Comparison of ENCODE assay signal across 32 cellular contexts in genomic region chr7:20102970-20103369, GRCh38.
"Had no signal": no experiment of that assay in that cellular context is flagged by ENCODE, and none has a peak within 500 bp of the region (broad histone marks: within the 10 kb centered on the region; RNA-seq: fewer than 3 reads in every experiment).

No MANE protein-coding gene starts in this region.

- FAIRE-seq: frontal cortex had no signal

- H3K9me3 Mint-ChIP-seq: activated CD4-positive, alpha-beta memory T cell treated with anti-CD3 and anti-CD28 coated beads for 36 hours; activated CD4-positive, alpha-beta T cell treated with anti-CD3 and anti-CD28 coated beads, Interleukin-2, amount 10 ng/mL, durations not matched to agents 24 days and 14 days; activated naive CD4-positive, alpha-beta T cell treated with anti-CD3 and anti-CD28 coated beads for 36 hours; activated naive CD8-positive, alpha-beta T cell treated with anti-CD3 and anti-CD28 coated beads, Interleukin-2, amount 10 ng/mL, durations not matched to agents 7 days and 5 days; activated T-helper 1 cell treated with anti-CD3 and anti-CD28 coated beads, Interleukin-12 subunit alpha, Interleukin-12 subunit beta, Interleukin-2, Interleukin-4 antibody, amounts not matched to agents 30 ng/mL and 10 ng/mL and 1 ng/mL, durations not matched to agents 14 hours and 24 hours and 36 hours; activated T-helper 2 cell treated with anti-CD3 and anti-CD28 coated beads, Interferon-gamma antibody, Interleukin-2, Interleukin-4, amounts not matched to agents 10 μg/mL and 5 μg/mL and 100 μg/mL, durations not matched to agents 14 hours and 24 hours and 36 hours; T-helper 2 cell treated with Interferon-gamma antibody and Interleukin-4, amounts not matched to agents 5 μg/mL and 100 μg/mL, for 36 hours had no signal

- H3K4me3 ChIP-seq: ascending aorta, breast epithelium, cardiac muscle cell, colonic mucosa had no signal

- H3K27me3 Mint-ChIP-seq: activated CD4-positive, alpha-beta memory T cell treated with anti-CD3 and anti-CD28 coated beads for 36 hours; activated CD4-positive, alpha-beta T cell treated with anti-CD3 and anti-CD28 coated beads for 36 hours; activated CD4-positive, alpha-beta T cell treated with anti-CD3 and anti-CD28 coated beads, Interleukin-2, amount 10 ng/mL, durations not matched to agents 24 days and 14 days; activated CD8-positive, alpha-beta memory T cell treated with anti-CD3 and anti-CD28 coated beads, Interleukin-2, amount 10 ng/mL, durations not matched to agents 7 days and 5 days; activated naive CD8-positive, alpha-beta T cell treated with anti-CD3 and anti-CD28 coated beads, Interleukin-2, amount 10 ng/mL, durations not matched to agents 7 days and 5 days; brain; T-helper 17 cell had no signal

- DNase-seq: activated CD4-positive, alpha-beta memory T cell treated with anti-CD3 and anti-CD28 coated beads for 36 hours; activated CD4-positive, alpha-beta T cell treated with anti-CD3 and anti-CD28 coated beads for 36 hours; activated CD4-positive, alpha-beta T cell treated with anti-CD3 and anti-CD28 coated beads, Interleukin-2, amount 10 ng/mL, durations not matched to agents 24 days and 14 days; activated CD4-positive, CD25-positive, alpha-beta regulatory T cell; activated CD4-positive, CD25-positive, alpha-beta regulatory T cell treated with anti-CD3 and anti-CD28 coated beads, Interleukin-2, amount 50 U/mL, for 72 hours; activated CD8-positive, alpha-beta memory T cell treated with anti-CD3 and anti-CD28 coated beads, Interleukin-2, amount 10 ng/mL, durations not matched to agents 7 days and 5 days; activated CD8-positive, alpha-beta memory T cell treated with anti-CD3 and anti-CD28 coated beads, Interleukin-2, amount 50 U/mL, for 4 hours; activated CD8-positive, alpha-beta T cell treated with anti-CD3 and anti-CD28 coated beads, Interleukin-2, amount 10 ng/mL, durations not matched to agents 7 days and 5 days; activated effector memory CD4-positive, alpha-beta T cell treated with anti-CD3 and anti-CD28 coated beads, Interleukin-2, amount 50 U/mL, for 16 hours; activated naive CD4-positive, alpha-beta T cell treated with anti-CD3 and anti-CD28 coated beads for 36 hours; activated naive CD8-positive, alpha-beta T cell treated with anti-CD3 and anti-CD28 coated beads, Interleukin-2, amount 10 ng/mL, durations not matched to agents 7 days and 5 days; activated T-cell treated with anti-CD3 and anti-CD28 coated beads, Interleukin-2, amount 50 U/mL, for 1 hour; activated T-cell treated with anti-CD3 and anti-CD28 coated beads, Interleukin-2, amount 50 U/mL, for 48 hours; central memory CD4-positive, alpha-beta T cell; cerebellar nuclear complex; colonic mucosa; effector CD8-positive, alpha-beta T cell; foreskin fibroblast; head of caudate nucleus; T-helper 17 cell; T1000; WERI-Rb-1 had no signal

- H3K4me1 Mint-ChIP-seq: activated CD4-positive, alpha-beta T cell treated with anti-CD3 and anti-CD28 coated beads for 36 hours; activated CD4-positive, alpha-beta T cell treated with anti-CD3 and anti-CD28 coated beads, Interleukin-2, amount 10 ng/mL, durations not matched to agents 24 days and 14 days; activated CD8-positive, alpha-beta memory T cell treated with anti-CD3 and anti-CD28 coated beads, Interleukin-2, amount 10 ng/mL, durations not matched to agents 7 days and 5 days; activated naive CD8-positive, alpha-beta T cell treated with anti-CD3 and anti-CD28 coated beads, Interleukin-2, amount 10 ng/mL, durations not matched to agents 7 days and 5 days; brain; T-helper 17 cell had no signal

- H3K9me3 ChIP-seq: ascending aorta, breast epithelium, colonic mucosa had no signal

- H3K27me3 ChIP-seq: ascending aorta, breast epithelium, cardiac muscle cell, colonic mucosa had no signal

- H3K36me3 Mint-ChIP-seq: activated CD4-positive, alpha-beta memory T cell treated with anti-CD3 and anti-CD28 coated beads for 36 hours; activated CD8-positive, alpha-beta memory T cell treated with anti-CD3 and anti-CD28 coated beads, Interleukin-2, amount 10 ng/mL, durations not matched to agents 7 days and 5 days; activated naive CD4-positive, alpha-beta T cell treated with anti-CD3 and anti-CD28 coated beads, Interleukin-2, amount 50 U/mL, for 72 hours; activated naive CD8-positive, alpha-beta T cell treated with anti-CD3 and anti-CD28 coated beads, Interleukin-2, amount 10 ng/mL, durations not matched to agents 7 days and 5 days; brain had no signal

- H3K27ac Mint-ChIP-seq: activated CD4-positive, alpha-beta memory T cell treated with anti-CD3 and anti-CD28 coated beads for 36 hours; activated CD4-positive, alpha-beta T cell treated with anti-CD3 and anti-CD28 coated beads for 36 hours; activated CD4-positive, alpha-beta T cell treated with anti-CD3 and anti-CD28 coated beads, Interleukin-2, amount 10 ng/mL, durations not matched to agents 24 days and 14 days; activated CD8-positive, alpha-beta memory T cell treated with anti-CD3 and anti-CD28 coated beads, Interleukin-2, amount 10 ng/mL, durations not matched to agents 7 days and 5 days; activated CD8-positive, alpha-beta T cell treated with anti-CD3 and anti-CD28 coated beads, Interleukin-2, amount 10 ng/mL, durations not matched to agents 7 days and 5 days; activated naive CD4-positive, alpha-beta T cell treated with anti-CD3 and anti-CD28 coated beads for 36 hours; activated naive CD4-positive, alpha-beta T cell treated with anti-CD3 and anti-CD28 coated beads, Interleukin-2, amount 50 U/mL, for 72 hours; activated naive CD8-positive, alpha-beta T cell treated with anti-CD3 and anti-CD28 coated beads, Interleukin-2, amount 10 ng/mL, durations not matched to agents 7 days and 5 days; activated T-helper 1 cell treated with anti-CD3 and anti-CD28 coated beads, Interleukin-12 subunit alpha, Interleukin-12 subunit beta, Interleukin-2, Interleukin-4 antibody, amounts not matched to agents 30 ng/mL and 10 ng/mL and 1 ng/mL, durations not matched to agents 14 hours and 24 hours and 36 hours; activated T-helper 2 cell treated with anti-CD3 and anti-CD28 coated beads, Interferon-gamma antibody, Interleukin-2, Interleukin-4, amounts not matched to agents 10 μg/mL and 5 μg/mL and 100 μg/mL, durations not matched to agents 14 hours and 24 hours and 36 hours; T-helper 17 cell; T-helper 2 cell treated with Interferon-gamma antibody and Interleukin-4, amounts not matched to agents 5 μg/mL and 100 μg/mL, for 36 hours had no signal

- ATAC-seq: activated CD4-positive, alpha-beta T cell treated with anti-CD3 and anti-CD28 coated beads for 36 hours; activated CD8-positive, alpha-beta memory T cell treated with anti-CD3 and anti-CD28 coated beads, Interleukin-2, amount 10 ng/mL, durations not matched to agents 7 days and 5 days; activated CD8-positive, alpha-beta T cell treated with anti-CD3 and anti-CD28 coated beads, Interleukin-2, amount 10 ng/mL, durations not matched to agents 7 days and 5 days; activated naive CD4-positive, alpha-beta T cell treated with anti-CD3 and anti-CD28 coated beads, Interleukin-2, amount 50 U/mL, for 72 hours; esophagus mucosa; T-helper 17 cell had no signal

- H3K36me3 ChIP-seq: ascending aorta, breast epithelium, cardiac muscle cell, colonic mucosa, WERI-Rb-1 had no signal

- H3K4me3 Mint-ChIP-seq: activated CD4-positive, alpha-beta memory T cell treated with anti-CD3 and anti-CD28 coated beads for 36 hours; activated CD4-positive, alpha-beta T cell treated with anti-CD3 and anti-CD28 coated beads for 36 hours; activated CD4-positive, alpha-beta T cell treated with anti-CD3 and anti-CD28 coated beads, Interleukin-2, amount 10 ng/mL, durations not matched to agents 24 days and 14 days; activated CD8-positive, alpha-beta memory T cell treated with anti-CD3 and anti-CD28 coated beads, Interleukin-2, amount 10 ng/mL, durations not matched to agents 7 days and 5 days; activated CD8-positive, alpha-beta T cell treated with anti-CD3 and anti-CD28 coated beads, Interleukin-2, amount 10 ng/mL, durations not matched to agents 7 days and 5 days; activated naive CD4-positive, alpha-beta T cell treated with anti-CD3 and anti-CD28 coated beads for 36 hours; activated naive CD8-positive, alpha-beta T cell treated with anti-CD3 and anti-CD28 coated beads, Interleukin-2, amount 10 ng/mL, durations not matched to agents 7 days and 5 days; activated T-helper 1 cell treated with anti-CD3 and anti-CD28 coated beads, Interleukin-12 subunit alpha, Interleukin-12 subunit beta, Interleukin-2, Interleukin-4 antibody, amounts not matched to agents 30 ng/mL and 10 ng/mL and 1 ng/mL, durations not matched to agents 14 hours and 24 hours and 36 hours; brain; T-helper 17 cell; T-helper 2 cell treated with Interferon-gamma antibody and Interleukin-4, amounts not matched to agents 5 μg/mL and 100 μg/mL, for 36 hours had no signal

- H3K4me1 ChIP-seq: ascending aorta, breast epithelium, colonic mucosa had no signal

- H3K27ac ChIP-seq: ascending aorta, breast epithelium, cardiac muscle cell, colonic mucosa, WERI-Rb-1 had no signal
